ENCODE assay signal across 7 cellular contexts in genomic region chr6:133837801-133838349, GRCh38. TPM values are rescaled to one million over a fixed set of nuclear protein-coding genes. Genes with fewer than 3 reads are reported as not detected.
DNase-seq lines count a peak whose midpoint lies in the region; ATAC-seq and TF ChIP-seq lines count a peak whose summit lies in the region.

No MANE protein-coding gene starts in this region.

- TF ChIP-seq CTCF in GM13977 (IDR thresholded peaks at IDR 0.05; ENCODE audit: extremely low read depth, insufficient read depth, missing control alignments) (peak; percentile 74), esophagus squamous epithelium (IDR thresholded peaks at IDR 0.05) (peak; percentile 67 to 80 (median 72)), tibial nerve (IDR thresholded peaks at IDR 0.05) (peak; percentile 40 to 58 (median 45))

- H3K4me3 ChIP-seq in esophagus squamous epithelium = peak overlapping the region; percentile 36 to 60 (median 54)
- peak overlapping the region in 3 of 4 donors; percentile 38 to 44 (median 39) for H3K4me3 ChIP-seq in tibial nerve

- H3K27ac ChIP-seq in esophagus squamous epithelium (peak overlapping the region in 1 of 4 donors; percentile 56), tibial nerve (no peak overlapping the region)

- H3K36me3 ChIP-seq in esophagus squamous epithelium = no peaks in the 10 kb centered on the region
- no peaks in the 10 kb centered on the region for H3K36me3 ChIP-seq in tibial nerve

- ATAC-seq in HG03039 (IDR thresholded peaks at IDR 0.05; ENCODE audit: unreplicated experiment) = peak; percentile 67

- DNase-seq in GM13977 (ENCODE audit: low spot score) (peak; percentile 57), NCI-H69 (lab: John Stamatoyannopoulos, UW) (peak; percentile 86), activated T-cell treated with anti-CD3 and anti-CD28 coated beads for 48 hours (ENCODE audit: low read depth) (peak; percentile 60), esophagus squamous epithelium (lab: John Stamatoyannopoulos, UW) (no peak), non-pigmented ciliary epithelial cell (ENCODE audit: low read depth) (peak; percentile 6), tibial nerve (ENCODE audit: low spot score in 2 of 2) (peak in 1 of 2 donors; percentile 48)

- intact Hi-C loops in esophagus squamous epithelium (cut with DNase I) = no loop called here

- in situ Hi-C loops in GM13977 (cut with MboI; ENCODE audit: low pct_unique_long_range_greater_than_20kb, low sequenced_read_pairs, unreplicated experiment) = no loop called here

- TF ChIP-seq POLR2A in esophagus squamous epithelium (IDR thresholded peaks at IDR 0.05) (no peak), tibial nerve (IDR thresholded peaks at IDR 0.05) (no peak)

- TF ChIP-seq EP300 in tibial nerve (IDR thresholded peaks at IDR 0.05) = no peak

- peaks cover 0 to 9% (median 0%) of the 10 kb centered on the region in 3 donors for H3K4me1 ChIP-seq in esophagus squamous epithelium
- peaks cover 0 to 8% (median 0%) of the 10 kb centered on the region in 4 donors for H3K4me1 ChIP-seq in tibial nerve

- H3K27me3 ChIP-seq in esophagus squamous epithelium = no peaks in the 10 kb centered on the region
- H3K27me3 ChIP-seq in tibial nerve = peaks cover 0 to 17% of the 10 kb centered on the region in 2 donors

- WGBS in esophagus squamous epithelium, 2 donors = 13 to 37% methylated on average over 6 to 14 of the region's 30 CpGs
- WGBS in tibial nerve, 2 donors = 9 to 10% methylated on average over 28 to 29 of the region's 30 CpGs

- H3K9me3 ChIP-seq in esophagus squamous epithelium (no peaks in the 10 kb centered on the region), tibial nerve (no peaks in the 10 kb centered on the region)

RNA-seq across cellular contexts. Expression of gene TCF21, which starts 51.0 kb away (rescaled TPM):
- total RNA-seq in esophagus squamous epithelium (10 to 100 TPM in 1 of 4 donors, 1 to 10 TPM in 2, under 1 TPM in 1; 0.61 to 21.0 (median 4.1) TPM), tibial nerve (under 1 TPM in 2 of 4 donors, not detected in 2; 0.30 to 0.84 TPM)
